ENCODE assay signal across 9 cellular contexts in the genomic region with DNA sequence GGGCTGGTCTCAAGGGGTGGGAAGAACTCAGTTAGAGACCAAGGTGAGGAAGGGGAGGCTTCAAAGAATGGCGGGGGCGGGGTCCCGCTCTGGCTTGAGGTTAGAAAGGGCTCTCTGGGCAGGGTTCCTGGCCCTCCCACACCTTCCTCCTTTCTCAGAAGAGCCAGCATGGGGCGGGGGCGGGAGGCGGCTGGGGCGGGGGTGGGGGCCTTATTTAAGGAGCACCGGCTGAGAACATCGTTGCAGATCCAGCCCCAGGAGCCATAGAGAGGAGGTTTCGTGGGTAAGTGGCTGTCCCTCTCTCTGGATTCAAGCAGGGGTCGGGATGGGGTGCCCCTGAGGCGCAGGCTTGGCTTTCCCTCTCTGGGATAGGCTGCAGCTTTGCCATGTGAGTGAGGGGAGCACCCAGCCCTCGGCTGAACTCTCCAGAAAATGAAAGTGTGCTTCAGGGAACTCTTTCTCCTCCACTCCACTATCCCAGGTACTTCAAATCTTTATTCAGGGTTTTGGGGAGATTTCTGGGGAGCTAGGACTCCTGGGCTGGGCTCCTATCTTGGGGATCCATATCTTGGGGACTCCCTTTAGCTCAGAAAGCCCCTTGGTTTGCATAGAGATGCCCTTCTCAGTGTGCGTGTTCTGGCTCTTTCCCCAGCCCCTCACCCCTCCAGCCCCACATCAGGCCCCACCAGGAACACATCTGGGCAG. TPM values are rescaled to one million over a fixed set of nuclear protein-coding genes. Genes with fewer than 3 reads are reported as not detected.
A peak's percentile ranks its signal among the peaks of the same experiment; 100 is the strongest.
DNase-seq lines count a peak whose midpoint lies in the region; ATAC-seq and TF ChIP-seq lines count a peak whose summit lies in the region.
"Had no signal": no experiment of that assay in that cellular context is flagged by ENCODE, and none has a peak within 500 bp of the region (broad histone marks: within the 10 kb centered on the region; RNA-seq: fewer than 3 reads in every experiment).

No MANE protein-coding gene starts in this region.

- 14% methylated on average over 4 of the region's 14 CpGs for WGBS in right lobe of liver (ENCODE audit: insufficient coverage, low coverage, low lambda C conversion rate, missing lambda C conversion rate)
- 20% methylated on average over 3 to 12 of the region's 14 CpGs for WGBS in transverse colon (ENCODE audit: low coverage in 1 of 2), 2 donors

- TF ChIP-seq POLR2A in right lobe of liver (IDR thresholded peaks at IDR 0.05) (no peak), transverse colon (IDR thresholded peaks at IDR 0.05) (no peak)

- no peak for TF ChIP-seq EP300 in transverse colon (IDR thresholded peaks at IDR 0.05; ENCODE audit: low read depth)

- peaks cover 54% of the 10 kb centered on the region for H3K4me1 Mint-ChIP-seq in activated naive CD4-positive, alpha-beta T cell treated with anti-CD3 and anti-CD28 coated beads for 36 hours (ENCODE audit: low read depth)
- peaks cover 34% of the 10 kb centered on the region for H3K4me1 Mint-ChIP-seq in activated T-helper 17 cell treated with anti-CD3 and anti-CD28 coated beads, Interleukin-2, amount 50 U/mL, for 72 hours

- no peaks in the 10 kb centered on the region for H3K9me3 Mint-ChIP-seq in activated naive CD4-positive, alpha-beta T cell treated with anti-CD3 and anti-CD28 coated beads for 36 hours
- no peaks in the 10 kb centered on the region for H3K9me3 Mint-ChIP-seq in activated T-helper 17 cell treated with anti-CD3 and anti-CD28 coated beads, Interleukin-2, amount 50 U/mL, for 72 hours

- H3K27me3 Mint-ChIP-seq in activated naive CD4-positive, alpha-beta T cell treated with anti-CD3 and anti-CD28 coated beads for 36 hours (ENCODE audit: low read depth) = no peaks in the 10 kb centered on the region
- no peaks in the 10 kb centered on the region for H3K27me3 Mint-ChIP-seq in activated T-helper 17 cell treated with anti-CD3 and anti-CD28 coated beads, Interleukin-2, amount 50 U/mL, for 72 hours

- in situ Hi-C loops in transverse colon (cut with MboI; ENCODE audit: low pct_ligation_motif_present in 1 of 4, low pct_unique_long_range_greater_than_20kb in 1 of 4, low sequenced_read_pairs in 3 of 4) = no loop called here

- no peaks in the 10 kb centered on the region for H3K9me3 ChIP-seq in right lobe of liver
- H3K9me3 ChIP-seq in transverse colon = no peaks in the 10 kb centered on the region

- peak overlapping the region; percentile 5 to 54 (median 33) for H3K27ac ChIP-seq in right lobe of liver
- H3K27ac ChIP-seq in transverse colon = peak overlapping the region; percentile 31 to 51 (median 42)

- CTCF ChIA-PET in activated naive CD4-positive, alpha-beta T cell treated with anti-CD3 and anti-CD28 coated beads for 36 hours (lab: Charles Lee) = interaction anchor here (0.7 to 2.1 kb wide), 10 partner anchors 11 to 206 kb away, joined by 3 to 10 read pairs (median 5); a partner anchor contains a TSS

- H3K27me3 ChIP-seq in right lobe of liver (no peaks in the 10 kb centered on the region), transverse colon (peaks cover 23% of the 10 kb centered on the region)

- H3K4me1 ChIP-seq in right lobe of liver (peaks cover 0 to 18% (median 5%) of the 10 kb centered on the region in 4 donors), transverse colon (peaks cover 7 to 37% (median 14%) of the 10 kb centered on the region in 4 donors)

- peak overlapping the region; percentile 76 for H3K4me3 Mint-ChIP-seq in activated naive CD4-positive, alpha-beta T cell treated with anti-CD3 and anti-CD28 coated beads for 36 hours
- H3K4me3 Mint-ChIP-seq in activated T-helper 17 cell treated with anti-CD3 and anti-CD28 coated beads, Interleukin-2, amount 50 U/mL, for 72 hours = peak overlapping the region; percentile 89

- DNase-seq in activated naive CD4-positive, alpha-beta T cell treated with anti-CD3 and anti-CD28 coated beads for 36 hours = peak; percentile 48
- DNase-seq in activated naive CD4-positive, alpha-beta T cell (lab: John Stamatoyannopoulos, UW) = no peak
- DNase-seq in right lobe of liver (peak in 1 of 3 donors; percentile 45), transverse colon (no peak), retina (no peak), COLO668 (lab: John Stamatoyannopoulos, UW; ENCODE audit: unreplicated experiment) (no peak)

- ATAC-seq in activated T-helper 17 cell treated with anti-CD3 and anti-CD28 coated beads, Interleukin-2, amount 50 U/mL, for 72 hours (replicated peaks) = peak; percentile 18
- ATAC-seq in right lobe of liver (peak; percentile 8 to 33 (median 24)), GM21367 (IDR thresholded peaks at IDR 0.05; ENCODE audit: unreplicated experiment) (no peak)

- H3K27ac Mint-ChIP-seq in activated naive CD4-positive, alpha-beta T cell treated with anti-CD3 and anti-CD28 coated beads for 36 hours = peak overlapping the region; percentile 87
- peak overlapping the region; percentile 82 for H3K27ac Mint-ChIP-seq in activated T-helper 17 cell treated with anti-CD3 and anti-CD28 coated beads, Interleukin-2, amount 50 U/mL, for 72 hours

- peaks cover 1% of the 10 kb centered on the region for H3K36me3 Mint-ChIP-seq in activated naive CD4-positive, alpha-beta T cell treated with anti-CD3 and anti-CD28 coated beads for 36 hours (ENCODE audit: low read depth)
- H3K36me3 Mint-ChIP-seq in activated T-helper 17 cell treated with anti-CD3 and anti-CD28 coated beads, Interleukin-2, amount 50 U/mL, for 72 hours (ENCODE audit: low read depth) = peaks cover 11% of the 10 kb centered on the region

- intact Hi-C loops in activated naive CD4-positive, alpha-beta T cell treated with anti-CD3 and anti-CD28 coated beads for 36 hours (cut with micrococcal nuclease) = no loop called here
- intact Hi-C loops in right lobe of liver (cut with DNase I) (no loop called here), transverse colon (cut with DNase I; ENCODE audit: low total_unique reads) (no loop called here)

- TF ChIP-seq CTCF in right lobe of liver (IDR thresholded peaks at IDR 0.05) (no peak), transverse colon (IDR thresholded peaks at IDR 0.05) (no peak)

- H3K4me3 ChIP-seq in right lobe of liver (peak overlapping the region; percentile 43 to 51 (median 43)), transverse colon (peak overlapping the region in 2 of 4 donors; percentile 9 to 28)

- no peaks in the 10 kb centered on the region for H3K36me3 ChIP-seq in right lobe of liver
- no peaks in the 10 kb centered on the region for H3K36me3 ChIP-seq in transverse colon

RNA-seq across cellular contexts. Expression of a gene that starts 3.3 kb away (rescaled TPM):
- total RNA-seq in activated naive CD4-positive, alpha-beta T cell treated with anti-CD3 and anti-CD28 coated beads for 36 hours = 10 to 100 TPM; 63.3 to 64.4 TPM
- total RNA-seq in activated T-helper 17 cell treated with anti-CD3 and anti-CD28 coated beads, Interleukin-2, amount 50 U/mL, for 72 hours = 10 to 100 TPM; 53.3 to 58.5 TPM
- 10 to 100 TPM; 23.0 to 32.1 (median 26.8) TPM for total RNA-seq in right lobe of liver
- total RNA-seq in transverse colon = 10 to 100 TPM in 3 of 4 donors, 1 to 10 TPM in 1; 5.2 to 35.2 (median 33.5) TPM

RNA-seq across cellular contexts. Expression of a gene that starts 15.0 kb away (rescaled TPM):
- 10 to 100 TPM in 1 of 2 experiments, 1 to 10 TPM in 1; 9.9 to 10.8 TPM for total RNA-seq in activated naive CD4-positive, alpha-beta T cell treated with anti-CD3 and anti-CD28 coated beads for 36 hours
- total RNA-seq in activated T-helper 17 cell treated with anti-CD3 and anti-CD28 coated beads, Interleukin-2, amount 50 U/mL, for 72 hours = 10 to 100 TPM; 12.6 to 15.4 TPM
- total RNA-seq in right lobe of liver (10 to 100 TPM in 2 of 6 experiments, 1 to 10 TPM in 4; 5.6 to 22.9 (median 9.0) TPM), transverse colon (10 to 100 TPM; 16.7 to 56.3 (median 46.0) TPM)

RNA-seq across cellular contexts. Expression of a gene that starts 15.7 kb away (rescaled TPM):
- under 1 TPM; 0.14 to 0.15 TPM for total RNA-seq in activated naive CD4-positive, alpha-beta T cell treated with anti-CD3 and anti-CD28 coated beads for 36 hours
- under 1 TPM; 0.29 to 0.39 TPM for total RNA-seq in activated T-helper 17 cell treated with anti-CD3 and anti-CD28 coated beads, Interleukin-2, amount 50 U/mL, for 72 hours
- total RNA-seq in right lobe of liver (not detected), transverse colon (10 to 100 TPM in 1 of 4 donors, 1 to 10 TPM in 1, under 1 TPM in 2; 0.48 to 34.4 (median 1.1) TPM)
- total RNA-seq: Daoy had no signal

RNA-seq across cellular contexts. Expression of a gene that starts 17.1 kb away (rescaled TPM):
- total RNA-seq in activated naive CD4-positive, alpha-beta T cell treated with anti-CD3 and anti-CD28 coated beads for 36 hours = 1 to 10 TPM; 6.2 to 7.2 TPM
- total RNA-seq in activated T-helper 17 cell treated with anti-CD3 and anti-CD28 coated beads, Interleukin-2, amount 50 U/mL, for 72 hours = 1 to 10 TPM; 3.0 to 8.0 TPM
- total RNA-seq in right lobe of liver = 1 to 10 TPM in 3 of 6 experiments, under 1 TPM in 3; 0.12 to 4.6 (median 1.3) TPM
- total RNA-seq in transverse colon = 10 to 100 TPM; 38.9 to 56.1 (median 49.4) TPM

RNA-seq across cellular contexts. Expression of a gene that starts 40.2 kb away (rescaled TPM):
- total RNA-seq in activated naive CD4-positive, alpha-beta T cell treated with anti-CD3 and anti-CD28 coated beads for 36 hours = 100 to 1,000 TPM; 328 to 345 TPM
- total RNA-seq in activated T-helper 17 cell treated with anti-CD3 and anti-CD28 coated beads, Interleukin-2, amount 50 U/mL, for 72 hours = 100 to 1,000 TPM; 192 to 372 TPM
- total RNA-seq in right lobe of liver = 10 to 100 TPM in 4 of 6 experiments, 1 to 10 TPM in 2; 7.5 to 46.0 (median 19.4) TPM
- 10 to 100 TPM in 3 of 4 donors, 1 to 10 TPM in 1; 4.4 to 24.5 (median 17.8) TPM for total RNA-seq in transverse colon
